Comparison of ENCODE assay signal across 39 cellular contexts in genomic region chr2:5440147-5440546, GRCh38.
"Had no signal": no experiment of that assay in that cellular context is flagged by ENCODE, and none has a peak within 500 bp of the region (broad histone marks: within the 10 kb centered on the region; RNA-seq: fewer than 3 reads in every experiment).

No MANE protein-coding gene starts in this region.

- H3K9me3 ChIP-seq: adrenal gland, ascending aorta, body of pancreas, breast epithelium had no signal

- H3K27me3 Mint-ChIP-seq: activated naive CD4-positive, alpha-beta T cell treated with anti-CD3 and anti-CD28 coated beads, Interleukin-2, amount 10 ng/mL, durations not matched to agents 7 days and 5 days; activated naive CD4-positive, alpha-beta T cell treated with anti-CD3 and anti-CD28 coated beads, Interleukin-2, amount 50 U/mL, for 24 hours; activated naive CD8-positive, alpha-beta T cell; activated naive CD8-positive, alpha-beta T cell treated with anti-CD3 and anti-CD28 coated beads for 36 hours; activated naive CD8-positive, alpha-beta T cell treated with anti-CD3 and anti-CD28 coated beads, Interleukin-2, amount 10 ng/mL, durations not matched to agents 7 days and 5 days; activated naive CD8-positive, alpha-beta T cell treated with anti-CD3 and anti-CD28 coated beads, Interleukin-2, amount 50 U/mL, for 24 hours; activated T-cell treated with anti-CD3 and anti-CD28 coated beads, Interleukin-2, amount 50 U/mL, for 24 hours; activated T-helper 17 cell treated with anti-CD3 and anti-CD28 coated beads, Interleukin-2, amount 50 U/mL, for 72 hours; brain; central memory CD8-positive, alpha-beta T cell had no signal

- FAIRE-seq: astrocyte, bronchial epithelial cell had no signal

- H3K36me3 ChIP-seq: adrenal gland, ascending aorta, brain microvascular endothelial cell, breast epithelium, cardiac muscle cell had no signal

- H3K4me3 ChIP-seq: adrenal gland, ascending aorta, body of pancreas, breast epithelium, cardiac muscle cell had no signal

- H3K9me3 Mint-ChIP-seq: activated naive CD4-positive, alpha-beta T cell treated with anti-CD3 and anti-CD28 coated beads for 36 hours; activated T-helper 1 cell treated with anti-CD3 and anti-CD28 coated beads, Interleukin-12 subunit alpha, Interleukin-12 subunit beta, Interleukin-2, Interleukin-4 antibody, amounts not matched to agents 30 ng/mL and 10 ng/mL and 1 ng/mL, durations not matched to agents 14 hours and 24 hours and 36 hours had no signal

- H3K27ac Mint-ChIP-seq: activated naive CD4-positive, alpha-beta T cell treated with anti-CD3 and anti-CD28 coated beads for 36 hours; activated naive CD4-positive, alpha-beta T cell treated with anti-CD3 and anti-CD28 coated beads, Interleukin-2, amount 10 ng/mL, durations not matched to agents 7 days and 5 days; activated naive CD4-positive, alpha-beta T cell treated with anti-CD3 and anti-CD28 coated beads, Interleukin-2, amount 50 U/mL, for 24 hours; activated naive CD4-positive, alpha-beta T cell treated with anti-CD3 and anti-CD28 coated beads, Interleukin-2, amount 50 U/mL, for 72 hours; activated naive CD8-positive, alpha-beta T cell; activated naive CD8-positive, alpha-beta T cell treated with anti-CD3 and anti-CD28 coated beads for 36 hours; activated naive CD8-positive, alpha-beta T cell treated with anti-CD3 and anti-CD28 coated beads, Interleukin-2, amount 10 ng/mL, durations not matched to agents 7 days and 5 days; activated naive CD8-positive, alpha-beta T cell treated with anti-CD3 and anti-CD28 coated beads, Interleukin-2, amount 50 U/mL, for 24 hours; activated T-cell treated with anti-CD3 and anti-CD28 coated beads, Interleukin-2, amount 50 U/mL, for 24 hours; activated T-cell treated with anti-CD3 and anti-CD28 coated beads, Interleukin-2, amount 50 U/mL, for 72 hours; activated T-helper 1 cell treated with anti-CD3 and anti-CD28 coated beads, Interleukin-12 subunit alpha, Interleukin-12 subunit beta, Interleukin-2, Interleukin-4 antibody, amounts not matched to agents 30 ng/mL and 10 ng/mL and 1 ng/mL, durations not matched to agents 14 hours and 24 hours and 36 hours; activated T-helper 17 cell treated with anti-CD3 and anti-CD28 coated beads, Interleukin-2, amount 50 U/mL, for 72 hours; activated T-helper 2 cell treated with anti-CD3 and anti-CD28 coated beads, Interferon-gamma antibody, Interleukin-2, Interleukin-4, amounts not matched to agents 10 μg/mL and 5 μg/mL and 100 μg/mL, durations not matched to agents 14 hours and 24 hours and 36 hours; brain had no signal

- ATAC-seq: activated naive CD4-positive, alpha-beta T cell treated with anti-CD3 and anti-CD28 coated beads, Interleukin-2, amount 50 U/mL, for 72 hours; activated naive CD8-positive, alpha-beta T cell treated with anti-CD3 and anti-CD28 coated beads, Interleukin-2, amount 50 U/mL, for 24 hours; activated T-cell treated with anti-CD3 and anti-CD28 coated beads, Interleukin-2, amount 50 U/mL, for 4 hours; activated T-cell treated with anti-CD3 and anti-CD28 coated beads, Interleukin-2, amount 50 U/mL, for 72 hours; activated T-helper 17 cell treated with anti-CD3 and anti-CD28 coated beads, Interleukin-2, amount 50 U/mL, for 72 hours; body of pancreas had no signal

- DNase-seq: activated effector memory CD4-positive, alpha-beta T cell treated with anti-CD3 and anti-CD28 coated beads, Interleukin-2, amount 50 U/mL, for 16 hours; activated effector memory CD4-positive, alpha-beta T cell treated with Interleukin-2 at 50 U/mL for 16 hours; activated gamma-delta T cell; activated gamma-delta T cell treated with Interleukin-2 at 50 U/mL for 16 hours; activated naive CD4-positive, alpha-beta T cell treated with anti-CD3 and anti-CD28 coated beads for 36 hours; activated naive CD4-positive, alpha-beta T cell treated with anti-CD3 and anti-CD28 coated beads, Interleukin-2, amount 10 ng/mL, durations not matched to agents 7 days and 5 days; activated naive CD4-positive, alpha-beta T cell treated with anti-CD3 and anti-CD28 coated beads, Interleukin-2, amount 50 U/mL, for 16 hours; activated naive CD4-positive, alpha-beta T cell treated with Interleukin-2 at 50 U/mL for 16 hours; activated naive CD8-positive, alpha-beta T cell treated with anti-CD3 and anti-CD28 coated beads for 36 hours; activated naive CD8-positive, alpha-beta T cell treated with anti-CD3 and anti-CD28 coated beads, Interleukin-2, amount 10 ng/mL, durations not matched to agents 7 days and 5 days; activated naive CD8-positive, alpha-beta T cell treated with anti-CD3 and anti-CD28 coated beads, Interleukin-2, amount 50 U/mL, for 24 hours; activated T-cell treated with anti-CD3 and anti-CD28 coated beads, Interleukin-2, amount 50 U/mL, for 1 hour; activated T-cell treated with anti-CD3 and anti-CD28 coated beads, Interleukin-2, amount 50 U/mL, for 24 hours; activated T-cell treated with anti-CD3 and anti-CD28 coated beads, Interleukin-2, amount 50 U/mL, for 4 hours; activated T-cell treated with anti-CD3 and anti-CD28 coated beads, Interleukin-2, amount 50 U/mL, for 48 hours; activated T-cell treated with anti-CD3 and anti-CD28 coated beads, Interleukin-2, amount 50 U/mL, for 72 hours; adrenal gland; amniotic stem cell; amygdala; anterior cingulate cortex; aorta; body of pancreas; brain microvascular endothelial cell; caudate nucleus; central memory CD4-positive, alpha-beta T cell; cerebellar nuclear complex had no signal

- H3K27ac ChIP-seq: adrenal gland, ascending aorta, body of pancreas, brain microvascular endothelial cell, breast epithelium, cardiac muscle cell had no signal

- H3K4me1 ChIP-seq: adrenal gland, ascending aorta, body of pancreas, breast epithelium had no signal

- H3K36me3 Mint-ChIP-seq: activated naive CD4-positive, alpha-beta T cell treated with anti-CD3 and anti-CD28 coated beads, Interleukin-2, amount 10 ng/mL, durations not matched to agents 7 days and 5 days; activated naive CD4-positive, alpha-beta T cell treated with anti-CD3 and anti-CD28 coated beads, Interleukin-2, amount 50 U/mL, for 24 hours; activated naive CD8-positive, alpha-beta T cell; activated naive CD8-positive, alpha-beta T cell treated with anti-CD3 and anti-CD28 coated beads for 36 hours; activated naive CD8-positive, alpha-beta T cell treated with anti-CD3 and anti-CD28 coated beads, Interleukin-2, amount 10 ng/mL, durations not matched to agents 7 days and 5 days; brain had no signal

- H3K4me1 Mint-ChIP-seq: activated naive CD4-positive, alpha-beta T cell treated with anti-CD3 and anti-CD28 coated beads, Interleukin-2, amount 10 ng/mL, durations not matched to agents 7 days and 5 days; activated naive CD4-positive, alpha-beta T cell treated with anti-CD3 and anti-CD28 coated beads, Interleukin-2, amount 50 U/mL, for 24 hours; activated naive CD8-positive, alpha-beta T cell treated with anti-CD3 and anti-CD28 coated beads for 36 hours; activated naive CD8-positive, alpha-beta T cell treated with anti-CD3 and anti-CD28 coated beads, Interleukin-2, amount 10 ng/mL, durations not matched to agents 7 days and 5 days; activated naive CD8-positive, alpha-beta T cell treated with anti-CD3 and anti-CD28 coated beads, Interleukin-2, amount 50 U/mL, for 24 hours; activated T-helper 17 cell treated with anti-CD3 and anti-CD28 coated beads, Interleukin-2, amount 50 U/mL, for 72 hours; central memory CD8-positive, alpha-beta T cell had no signal

- H3K27me3 ChIP-seq: adrenal gland, ascending aorta, body of pancreas, brain microvascular endothelial cell, breast epithelium, cardiac muscle cell had no signal

- H3K4me3 Mint-ChIP-seq: activated naive CD4-positive, alpha-beta T cell treated with anti-CD3 and anti-CD28 coated beads for 36 hours; activated naive CD4-positive, alpha-beta T cell treated with anti-CD3 and anti-CD28 coated beads, Interleukin-2, amount 10 ng/mL, durations not matched to agents 7 days and 5 days; activated naive CD4-positive, alpha-beta T cell treated with anti-CD3 and anti-CD28 coated beads, Interleukin-2, amount 50 U/mL, for 24 hours; activated naive CD8-positive, alpha-beta T cell; activated naive CD8-positive, alpha-beta T cell treated with anti-CD3 and anti-CD28 coated beads for 36 hours; activated naive CD8-positive, alpha-beta T cell treated with anti-CD3 and anti-CD28 coated beads, Interleukin-2, amount 10 ng/mL, durations not matched to agents 7 days and 5 days; activated naive CD8-positive, alpha-beta T cell treated with anti-CD3 and anti-CD28 coated beads, Interleukin-2, amount 50 U/mL, for 24 hours; activated T-cell treated with anti-CD3 and anti-CD28 coated beads, Interleukin-2, amount 50 U/mL, for 24 hours; activated T-cell treated with anti-CD3 and anti-CD28 coated beads, Interleukin-2, amount 50 U/mL, for 4 hours; activated T-cell treated with anti-CD3 and anti-CD28 coated beads, Interleukin-2, amount 50 U/mL, for 72 hours; activated T-helper 1 cell treated with anti-CD3 and anti-CD28 coated beads, Interleukin-12 subunit alpha, Interleukin-12 subunit beta, Interleukin-2, Interleukin-4 antibody, amounts not matched to agents 30 ng/mL and 10 ng/mL and 1 ng/mL, durations not matched to agents 14 hours and 24 hours and 36 hours; activated T-helper 17 cell treated with anti-CD3 and anti-CD28 coated beads, Interleukin-2, amount 50 U/mL, for 72 hours; brain; central memory CD8-positive, alpha-beta T cell had no signal
